In the genomic region with DNA sequence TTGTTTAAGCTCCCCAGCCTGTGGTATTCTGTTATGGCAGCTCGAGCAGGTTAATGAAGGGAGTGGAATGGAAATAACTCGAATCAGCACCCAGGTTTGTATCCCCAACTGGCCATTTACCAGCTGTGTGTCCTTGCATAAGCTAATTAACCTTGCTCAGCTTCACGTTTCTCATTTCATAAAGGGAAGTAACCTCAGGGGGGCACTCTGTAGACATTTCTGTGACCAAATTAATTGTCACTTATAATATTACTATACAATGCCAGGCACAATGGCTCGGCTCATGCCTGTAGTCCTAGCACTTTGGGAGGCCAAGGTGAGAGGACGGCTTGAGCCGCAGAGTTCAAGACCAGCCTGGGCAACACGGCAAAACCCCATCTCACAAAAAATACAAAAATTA, we compare ENCODE assay signal across 1 cellular context.
TF ChIP-seq lines count a peak whose summit lies in the region.

No MANE protein-coding gene starts in this region.

TF ChIP-seq in K562, 482 proteins besides CTCF, POLR2A, EP300 and RAD21:
- no peak for TF ChIP-seq E2F1 (CRISPR knock-in tag; IDR thresholded peaks at IDR 0.05)
- no peak for TF ChIP-seq ZSCAN29 (IDR thresholded peaks at IDR 0.05)
- no peak for TF ChIP-seq CBFB (CRISPR knock-in tag; IDR thresholded peaks at IDR 0.05)
- no peak for TF ChIP-seq KAT8 (IDR thresholded peaks at IDR 0.05; ENCODE audit: low read depth)
- TF ChIP-seq POU5F1 (IDR thresholded peaks at IDR 0.05; ENCODE audit: borderline replicate concordance, low read depth, low read length, partially characterized antibody) = no peak
- no peak for TF ChIP-seq JUNB (CRISPR knock-in tag; conservative IDR thresholded peaks at IDR 0.05)
- no peak for TF ChIP-seq ZKSCAN3 (CRISPR knock-in tag; IDR thresholded peaks at IDR 0.05)
- no peak for TF ChIP-seq ZNF696 (CRISPR knock-in tag; conservative IDR thresholded peaks at IDR 0.05)
- TF ChIP-seq, protein P1, sequence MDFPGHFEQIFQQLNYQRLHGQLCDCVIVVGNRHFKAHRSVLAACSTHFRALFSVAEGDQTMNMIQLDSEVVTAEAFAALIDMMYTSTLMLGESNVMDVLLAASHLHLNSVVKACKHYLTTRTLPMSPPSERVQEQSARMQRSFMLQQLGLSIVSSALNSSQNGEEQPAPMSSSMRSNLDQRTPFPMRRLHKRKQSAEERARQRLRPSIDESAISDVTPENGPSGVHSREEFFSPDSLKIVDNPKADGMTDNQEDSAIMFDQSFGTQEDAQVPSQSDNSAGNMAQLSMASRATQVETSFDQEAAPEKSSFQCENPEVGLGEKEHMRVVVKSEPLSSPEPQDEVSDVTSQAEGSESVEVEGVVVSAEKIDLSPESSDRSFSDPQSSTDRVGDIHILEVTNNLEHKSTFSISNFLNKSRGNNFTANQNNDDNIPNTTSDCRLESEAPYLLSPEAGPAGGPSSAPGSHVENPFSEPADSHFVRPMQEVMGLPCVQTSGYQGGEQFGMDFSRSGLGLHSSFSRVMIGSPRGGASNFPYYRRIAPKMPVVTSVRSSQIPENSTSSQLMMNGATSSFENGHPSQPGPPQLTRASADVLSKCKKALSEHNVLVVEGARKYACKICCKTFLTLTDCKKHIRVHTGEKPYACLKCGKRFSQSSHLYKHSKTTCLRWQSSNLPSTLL (IDR thresholded peaks at IDR 0.05) = no peak
- TF ChIP-seq ZNF175 (CRISPR knock-in tag; IDR thresholded peaks at IDR 0.05; ENCODE audit: low read depth) = no peak
- TF ChIP-seq HEY1 (CRISPR knock-in tag; IDR thresholded peaks at IDR 0.05; ENCODE audit: borderline replicate concordance) = no peak
- TF ChIP-seq ZNF512 (tag; IDR thresholded peaks at IDR 0.05) = no peak
- TF ChIP-seq, protein P2, sequence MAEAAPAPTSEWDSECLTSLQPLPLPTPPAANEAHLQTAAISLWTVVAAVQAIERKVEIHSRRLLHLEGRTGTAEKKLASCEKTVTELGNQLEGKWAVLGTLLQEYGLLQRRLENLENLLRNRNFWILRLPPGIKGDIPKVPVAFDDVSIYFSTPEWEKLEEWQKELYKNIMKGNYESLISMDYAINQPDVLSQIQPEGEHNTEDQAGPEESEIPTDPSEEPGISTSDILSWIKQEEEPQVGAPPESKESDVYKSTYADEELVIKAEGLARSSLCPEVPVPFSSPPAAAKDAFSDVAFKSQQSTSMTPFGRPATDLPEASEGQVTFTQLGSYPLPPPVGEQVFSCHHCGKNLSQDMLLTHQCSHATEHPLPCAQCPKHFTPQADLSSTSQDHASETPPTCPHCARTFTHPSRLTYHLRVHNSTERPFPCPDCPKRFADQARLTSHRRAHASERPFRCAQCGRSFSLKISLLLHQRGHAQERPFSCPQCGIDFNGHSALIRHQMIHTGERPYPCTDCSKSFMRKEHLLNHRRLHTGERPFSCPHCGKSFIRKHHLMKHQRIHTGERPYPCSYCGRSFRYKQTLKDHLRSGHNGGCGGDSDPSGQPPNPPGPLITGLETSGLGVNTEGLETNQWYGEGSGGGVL (CRISPR knock-in tag; IDR thresholded peaks at IDR 0.05) = no peak
- TF ChIP-seq, protein P3, sequence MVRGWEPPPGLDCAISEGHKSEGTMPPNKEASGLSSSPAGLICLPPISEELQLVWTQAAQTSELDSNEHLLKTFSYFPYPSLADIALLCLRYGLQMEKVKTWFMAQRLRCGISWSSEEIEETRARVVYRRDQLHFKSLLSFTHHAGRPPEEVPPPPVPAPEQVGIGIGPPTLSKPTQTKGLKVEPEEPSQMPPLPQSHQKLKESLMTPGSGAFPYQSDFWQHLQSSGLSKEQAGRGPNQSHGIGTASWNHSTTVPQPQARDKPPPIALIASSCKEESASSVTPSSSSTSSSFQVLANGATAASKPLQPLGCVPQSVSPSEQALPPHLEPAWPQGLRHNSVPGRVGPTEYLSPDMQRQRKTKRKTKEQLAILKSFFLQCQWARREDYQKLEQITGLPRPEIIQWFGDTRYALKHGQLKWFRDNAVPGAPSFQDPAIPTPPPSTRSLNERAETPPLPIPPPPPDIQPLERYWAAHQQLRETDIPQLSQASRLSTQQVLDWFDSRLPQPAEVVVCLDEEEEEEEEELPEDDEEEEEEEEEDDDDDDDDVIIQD (CRISPR knock-in tag; IDR thresholded peaks at IDR 0.05) = no peak
- no peak for TF ChIP-seq GATA2 (CRISPR knock-in tag; IDR thresholded peaks at IDR 0.05)
